ENCODE assay signal across 13 cellular contexts in the genomic region with DNA sequence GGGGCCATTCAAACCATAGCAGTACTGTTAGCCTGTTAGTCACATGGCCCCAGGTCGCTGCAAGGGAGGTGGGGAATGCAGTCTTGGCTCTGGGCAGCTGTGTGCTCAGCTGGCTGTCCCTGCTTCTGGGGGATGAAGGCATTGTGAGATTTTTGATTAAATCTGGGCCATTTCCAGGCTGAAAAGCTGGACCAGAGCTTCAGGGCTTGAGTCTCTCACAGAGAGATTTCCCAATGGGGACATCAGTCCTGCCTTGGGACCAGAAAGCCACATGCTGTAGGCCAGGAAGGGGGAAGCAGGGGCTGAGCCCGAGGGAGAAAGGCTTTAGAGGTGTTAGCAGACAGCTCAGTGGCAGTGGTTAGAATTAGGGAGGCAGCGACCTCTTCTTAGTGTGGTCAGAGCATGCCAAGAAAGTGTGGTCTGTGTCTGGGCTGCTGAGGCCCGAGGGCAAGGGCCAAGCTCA. TPM values are rescaled to one million over a fixed set of nuclear protein-coding genes. Genes with fewer than 3 reads are reported as not detected.
DNase-seq lines count a peak whose midpoint lies in the region; ATAC-seq lines count a peak whose summit lies in the region.
"Had no signal": no experiment of that assay in that cellular context is flagged by ENCODE, and none has a peak within 500 bp of the region (broad histone marks: within the 10 kb centered on the region; RNA-seq: fewer than 3 reads in every experiment).

No MANE protein-coding gene starts in this region.

- H3K27ac Mint-ChIP-seq in immature natural killer cell, result no peak overlapping the region

- no peaks in the 10 kb centered on the region for H3K36me3 ChIP-seq in effector memory CD4-positive, alpha-beta T cell (ENCODE audit: control insufficient read depth, insufficient read depth, low read length)
- H3K36me3 ChIP-seq: thyroid gland had no signal

- intact Hi-C loops in Right ventricle myocardium inferior (cut with DNase I) (no loop called here), cardiac septum (cut with DNase I) (no loop called here)

- H3K4me1 Mint-ChIP-seq in immature natural killer cell, result no peaks in the 10 kb centered on the region

- no peaks in the 10 kb centered on the region for H3K27me3 ChIP-seq in effector memory CD4-positive, alpha-beta T cell (replicated peaks; ENCODE audit: control insufficient read depth, insufficient read depth, low read length, poor library complexity, severe bottlenecking)
- H3K27me3 ChIP-seq: thyroid gland had no signal

- H3K4me1 ChIP-seq in effector memory CD4-positive, alpha-beta T cell (ENCODE audit: control insufficient read depth, insufficient read depth, low read length, poor library complexity, severe bottlenecking), result no peaks in the 10 kb centered on the region

- no peak overlapping the region for H3K27ac ChIP-seq in effector memory CD4-positive, alpha-beta T cell (ENCODE audit: insufficient read depth, low read length, poor library complexity, severe bottlenecking)
- H3K27ac ChIP-seq: thyroid gland had no signal

- DNase-seq in Right ventricle myocardium inferior (ENCODE audit: missing footprints) (no peak), cardiac septum (ENCODE audit: low spot score) (no peak), astrocyte of the hippocampus (ENCODE audit: low read depth, low spot score) (peak; percentile 66), islet precursor cell (peak; percentile 79), immature natural killer cell (no peak), NCI-H2196 (lab: John Stamatoyannopoulos, UW; ENCODE audit: unreplicated experiment) (no peak)
- DNase-seq in effector memory CD4-positive, alpha-beta T cell, result no peak
- DNase-seq: activated naive CD4-positive, alpha-beta T cell; mammary epithelial cell; NCI-H510A treated with DMSO at 0.1 percent for 48 hours; thyroid gland had no signal

- peaks cover 3 to 4% (median 4%) of the 10 kb centered on the region in 3 donors for H3K27me3 Mint-ChIP-seq in immature natural killer cell (ENCODE audit: low read depth in 3 of 3)

- H3K36me3 Mint-ChIP-seq in immature natural killer cell, result no peaks in the 10 kb centered on the region

- no peaks in the 10 kb centered on the region for H3K9me3 ChIP-seq in effector memory CD4-positive, alpha-beta T cell (ENCODE audit: control insufficient read depth, low read length)
- H3K9me3 ChIP-seq: thyroid gland had no signal

- ATAC-seq in Right ventricle myocardium inferior, result peak; percentile 36
- ATAC-seq in GM18873 (IDR thresholded peaks at IDR 0.05; ENCODE audit: low FRiP score, unreplicated experiment), result no peak

- H3K4me3 Mint-ChIP-seq in immature natural killer cell, result no peak overlapping the region

- H3K4me3 ChIP-seq in effector memory CD4-positive, alpha-beta T cell (ENCODE audit: insufficient read depth, low read depth, low read length, poor library complexity, severe bottlenecking), result no peak overlapping the region
- H3K4me3 ChIP-seq: thyroid gland had no signal

- no peaks in the 10 kb centered on the region for H3K9me3 Mint-ChIP-seq in immature natural killer cell

RNA-seq across cellular contexts. Expression of a gene that starts 33.6 kb away (rescaled TPM):
- total RNA-seq in Right ventricle myocardium inferior (5.1 TPM), cardiac septum (5.3 TPM)
- polyA plus RNA-seq in immature natural killer cell, result 1 to 10 TPM in 1 of 3 donors, under 1 TPM in 2; 0.12 to 2.2 (median 0.14) TPM
- total RNA-seq: bronchial epithelial cell had no signal

Comparison
In these comparisons a context has a peak if more than half of its experiments do, and no peak if none do; other contexts are left out.
1. DNase-seq: peak in astrocyte of the hippocampus (single experiment) and islet precursor cell (single experiment); none in Right ventricle myocardium inferior (single experiment), cardiac septum (single experiment), immature natural killer cell (0 of 3), effector memory CD4-positive, alpha-beta T cell (0 of 3) and NCI-H2196 (single experiment).